In the genomic region with DNA sequence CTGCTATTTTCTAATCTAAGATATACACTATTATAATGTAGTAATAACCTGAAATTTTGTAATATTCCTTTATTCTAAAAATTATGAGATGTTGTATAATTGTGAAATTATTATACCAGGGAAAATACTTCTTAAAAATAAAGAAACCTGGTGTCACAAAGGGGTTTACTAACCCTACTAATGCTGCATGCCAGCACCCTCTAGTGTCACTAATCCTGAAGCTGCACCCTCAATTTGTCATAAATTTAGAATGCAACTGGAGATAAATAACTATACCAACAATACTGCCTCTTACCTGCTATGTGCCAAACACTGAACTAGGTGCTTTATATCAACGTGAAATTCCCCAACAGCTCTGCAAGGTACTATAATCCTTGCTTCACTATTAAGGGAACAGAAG, we compare ENCODE assay signal across 9 cellular contexts. TPM values are rescaled to one million over a fixed set of nuclear protein-coding genes. Genes with fewer than 3 reads are reported as not detected.
A peak's percentile ranks its signal among the peaks of the same experiment; 100 is the strongest.
DNase-seq lines count a peak whose midpoint lies in the region; ATAC-seq and TF ChIP-seq lines count a peak whose summit lies in the region.
"Had no signal": no experiment of that assay in that cellular context is flagged by ENCODE, and none has a peak within 500 bp of the region (broad histone marks: within the 10 kb centered on the region; RNA-seq: fewer than 3 reads in every experiment).

No MANE protein-coding gene starts in this region.

- H3K27ac ChIP-seq in OCI-LY7 (ENCODE audit: low read depth, low read length, poor library complexity, severe bottlenecking) (no peak overlapping the region), suprapubic skin (no peak overlapping the region)

- POLR2A ChIA-PET in OCI-LY7 (lab: Charles Lee), result interaction anchor here (0.5 kb wide), 1 partner anchor 729 kb away, joined by 4 read pairs; no protein-coding TSS in a partner anchor

- no peak overlapping the region for H2AFZ ChIP-seq in OCI-LY7 (ENCODE audit: low read length)

- no TSS peak for BruUV-seq in OCI-LY7 (replicated peaks; lab: Mats Ljungman, UMichigan)

- whole genome bisulfite sequencing in suprapubic skin, result 65% methylated on average over 1 of the region's 1 CpG

- H3K27ac Mint-ChIP-seq in endothelial cell (ENCODE audit: unreplicated experiment), result no peak overlapping the region

- no peak overlapping the region for H3K4me3 ChIP-seq in OCI-LY7 (ENCODE audit: low read depth, low read length, poor library complexity, severe bottlenecking)
- no peak overlapping the region for H3K4me3 ChIP-seq in suprapubic skin

- DNase-seq in SIG-M5 treated with dmso at 0.1 percent for 504 hours (lab: John Stamatoyannopoulos, UW; ENCODE audit: unreplicated experiment) (peak; percentile 9), SIG-M5 (lab: John Stamatoyannopoulos, UW) (no peak), OCI-LY7 (ENCODE audit: low spot score) (peak; percentile 29), erythroblast (lab: John Stamatoyannopoulos, UW) (peak; percentile 47 to 60), superior temporal gyrus (ENCODE audit: extremely low spot score) (peak; percentile 59), endothelial cell (ENCODE audit: low spot score) (no peak), suprapubic skin (ENCODE audit: low spot score in 2 of 2) (no peak)
- DNase-seq: cortex of kidney had no signal

- no peak for ATAC-seq in HG02623 (IDR thresholded peaks at IDR 0.05; ENCODE audit: unreplicated experiment)

- H3K9me3 ChIP-seq in OCI-LY7 (ENCODE audit: low read length) (no peaks in the 10 kb centered on the region), suprapubic skin (no peaks in the 10 kb centered on the region)

- peak; percentile 77 for TF ChIP-seq CTCF in OCI-LY7 (conservative IDR thresholded peaks at IDR 0.05; ENCODE audit: low read length)
- TF ChIP-seq CTCF in endothelial cell (IDR thresholded peaks at IDR 0.05; ENCODE audit: unreplicated experiment), result no peak
- TF ChIP-seq CTCF in suprapubic skin (IDR thresholded peaks at IDR 0.05), result peak in 1 of 2 donors; percentile 19

- no peaks in the 10 kb centered on the region for H3K4me1 Mint-ChIP-seq in endothelial cell (ENCODE audit: unreplicated experiment)

- CTCF ChIA-PET in OCI-LY7 (lab: Charles Lee; ENCODE audit: unreplicated experiment), result no interaction called here

- no peak for TF ChIP-seq POLR2A in erythroblast (IDR thresholded peaks at IDR 0.05; ENCODE audit: low read length)
- TF ChIP-seq POLR2A in suprapubic skin (IDR thresholded peaks at IDR 0.05), result no peak

- no peak for TF ChIP-seq EP300 in suprapubic skin (IDR thresholded peaks at IDR 0.05)

- H3K9me2 ChIP-seq in OCI-LY7 (ENCODE audit: insufficient read depth, low read length), result no peaks in the 10 kb centered on the region

- no peaks in the 10 kb centered on the region for H3K27me3 ChIP-seq in suprapubic skin

- no peaks in the 10 kb centered on the region for H3K79me2 ChIP-seq in OCI-LY7 (ENCODE audit: insufficient read depth, low read depth, low read length)

- H3K9me3 Mint-ChIP-seq in endothelial cell (ENCODE audit: unreplicated experiment), result no peaks in the 10 kb centered on the region

- H3K4me3 Mint-ChIP-seq in endothelial cell (ENCODE audit: unreplicated experiment), result no peak overlapping the region

- H3K27me3 Mint-ChIP-seq in endothelial cell (ENCODE audit: unreplicated experiment), result no peaks in the 10 kb centered on the region

- H3K36me3 ChIP-seq in OCI-LY7 (ENCODE audit: insufficient read depth, low read length) (peaks cover 93% of the 10 kb centered on the region), suprapubic skin (peaks cover 50% of the 10 kb centered on the region)

- H3K36me3 Mint-ChIP-seq in endothelial cell (ENCODE audit: low read depth, unreplicated experiment), result peaks cover 4% of the 10 kb centered on the region

- H3K4me1 ChIP-seq in OCI-LY7 (ENCODE audit: insufficient read depth, low read length, poor library complexity, severe bottlenecking) (no peaks in the 10 kb centered on the region), suprapubic skin (no peaks in the 10 kb centered on the region)

- no peaks in the 10 kb centered on the region for H4K20me1 ChIP-seq in OCI-LY7 (ENCODE audit: insufficient read depth, low read length)

- intact Hi-C loops in OCI-LY7 (cut with micrococcal nuclease; ENCODE audit: unreplicated experiment), result no loop called here

- H3K4me2 ChIP-seq in OCI-LY7 (ENCODE audit: low read length), result no peak overlapping the region

RNA-seq across cellular contexts. Expression of a gene that starts 30.8 kb away (rescaled TPM):
- 20.8 and 23.0 TPM in 2 replicates for total RNA-seq in OCI-LY7 (2014; rRNA removed; shearing (Covaris generic))
- total RNA-seq in OCI-LY7 (2022) (80.2 and 88.8 TPM in 2 replicates), endothelial cell (ENCODE audit: unreplicated experiment) (157 TPM), suprapubic skin (10 to 100 TPM; 52.6 to 65.3 (median 55.6) TPM)

RNA-seq across cellular contexts. Expression of a gene that starts 42.3 kb away (rescaled TPM):
- 0.18 and 1.1 TPM in 2 replicates for total RNA-seq in OCI-LY7 (2014; rRNA removed; shearing (Covaris generic))
- total RNA-seq in OCI-LY7 (2022), result 0.87 and 0.97 TPM in 2 replicates
- total RNA-seq in endothelial cell (ENCODE audit: unreplicated experiment), result 0.41 TPM
- under 1 TPM in 2 of 4 donors, not detected in 2; 0.30 to 0.60 TPM for total RNA-seq in suprapubic skin

Comparison
In these comparisons a context has a peak if more than half of its experiments do, and no peak if none do; other contexts are left out.
1. DNase-seq: peak in SIG-M5 treated with dmso at 0.1 percent for 504 hours (single experiment), OCI-LY7 (single experiment), erythroblast (2 of 2) and superior temporal gyrus (single experiment); none in SIG-M5 (single experiment), endothelial cell (single experiment) and suprapubic skin (0 of 2).